In the genomic region with DNA sequence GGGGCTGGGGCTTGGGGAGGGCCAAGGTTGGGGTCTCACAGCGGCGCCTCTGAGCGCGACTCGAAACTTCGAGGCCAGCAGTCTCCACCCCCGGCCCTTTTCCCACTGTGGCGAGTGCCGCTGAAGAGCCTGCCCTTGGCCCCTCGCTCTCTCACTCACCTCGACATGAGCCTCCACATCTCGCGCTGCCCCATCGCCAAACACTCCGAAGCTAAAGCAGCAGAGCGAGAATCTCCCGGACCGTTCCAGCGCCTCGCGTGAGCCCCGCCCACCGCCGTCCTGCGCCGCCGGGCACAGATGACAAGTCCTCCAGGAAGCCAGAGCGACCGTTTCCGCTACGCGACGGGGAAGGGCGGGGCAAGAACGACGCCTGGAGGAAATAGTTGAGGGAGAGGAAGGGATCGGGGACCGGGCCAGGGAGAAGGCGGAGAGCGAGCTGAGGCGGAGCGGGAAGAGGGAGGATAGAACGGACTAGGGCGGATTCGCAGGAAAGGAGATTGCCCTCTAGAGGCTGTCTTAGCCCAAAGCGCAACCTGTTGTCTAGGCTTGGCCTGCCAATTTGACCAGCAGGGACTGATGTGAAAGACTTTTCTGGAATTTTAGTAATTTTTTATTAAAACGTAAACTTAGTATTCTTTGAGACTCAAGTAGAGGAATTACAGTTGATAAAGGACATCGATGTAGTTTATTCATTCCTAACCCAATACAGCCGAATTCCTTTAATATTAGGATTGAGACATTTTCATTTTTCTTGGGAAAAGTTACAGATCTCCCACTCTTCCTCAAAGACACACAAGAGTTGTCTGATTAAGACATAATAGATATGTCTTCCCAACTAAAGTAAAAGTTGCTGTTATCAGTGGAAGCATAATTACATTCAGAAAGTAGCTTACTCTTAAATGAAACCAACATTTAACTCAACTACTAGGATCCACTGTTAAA, we compare ENCODE assay signal across 1 cellular context.
TF ChIP-seq lines count a peak whose summit lies in the region.

A gene with protein sequence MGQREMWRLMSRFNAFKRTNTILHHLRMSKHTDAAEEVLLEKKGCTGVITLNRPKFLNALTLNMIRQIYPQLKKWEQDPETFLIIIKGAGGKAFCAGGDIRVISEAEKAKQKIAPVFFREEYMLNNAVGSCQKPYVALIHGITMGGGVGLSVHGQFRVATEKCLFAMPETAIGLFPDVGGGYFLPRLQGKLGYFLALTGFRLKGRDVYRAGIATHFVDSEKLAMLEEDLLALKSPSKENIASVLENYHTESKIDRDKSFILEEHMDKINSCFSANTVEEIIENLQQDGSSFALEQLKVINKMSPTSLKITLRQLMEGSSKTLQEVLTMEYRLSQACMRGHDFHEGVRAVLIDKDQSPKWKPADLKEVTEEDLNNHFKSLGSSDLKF (minus strand): TSS at position 270 of the 942 bp plus-strand sequence. CDS start 76 bp downstream, at position 194.

TF ChIP-seq in K562, 482 proteins besides CTCF, POLR2A, EP300 and RAD21 (continued from another document and continues in another):
- TF ChIP-seq, protein P1, sequence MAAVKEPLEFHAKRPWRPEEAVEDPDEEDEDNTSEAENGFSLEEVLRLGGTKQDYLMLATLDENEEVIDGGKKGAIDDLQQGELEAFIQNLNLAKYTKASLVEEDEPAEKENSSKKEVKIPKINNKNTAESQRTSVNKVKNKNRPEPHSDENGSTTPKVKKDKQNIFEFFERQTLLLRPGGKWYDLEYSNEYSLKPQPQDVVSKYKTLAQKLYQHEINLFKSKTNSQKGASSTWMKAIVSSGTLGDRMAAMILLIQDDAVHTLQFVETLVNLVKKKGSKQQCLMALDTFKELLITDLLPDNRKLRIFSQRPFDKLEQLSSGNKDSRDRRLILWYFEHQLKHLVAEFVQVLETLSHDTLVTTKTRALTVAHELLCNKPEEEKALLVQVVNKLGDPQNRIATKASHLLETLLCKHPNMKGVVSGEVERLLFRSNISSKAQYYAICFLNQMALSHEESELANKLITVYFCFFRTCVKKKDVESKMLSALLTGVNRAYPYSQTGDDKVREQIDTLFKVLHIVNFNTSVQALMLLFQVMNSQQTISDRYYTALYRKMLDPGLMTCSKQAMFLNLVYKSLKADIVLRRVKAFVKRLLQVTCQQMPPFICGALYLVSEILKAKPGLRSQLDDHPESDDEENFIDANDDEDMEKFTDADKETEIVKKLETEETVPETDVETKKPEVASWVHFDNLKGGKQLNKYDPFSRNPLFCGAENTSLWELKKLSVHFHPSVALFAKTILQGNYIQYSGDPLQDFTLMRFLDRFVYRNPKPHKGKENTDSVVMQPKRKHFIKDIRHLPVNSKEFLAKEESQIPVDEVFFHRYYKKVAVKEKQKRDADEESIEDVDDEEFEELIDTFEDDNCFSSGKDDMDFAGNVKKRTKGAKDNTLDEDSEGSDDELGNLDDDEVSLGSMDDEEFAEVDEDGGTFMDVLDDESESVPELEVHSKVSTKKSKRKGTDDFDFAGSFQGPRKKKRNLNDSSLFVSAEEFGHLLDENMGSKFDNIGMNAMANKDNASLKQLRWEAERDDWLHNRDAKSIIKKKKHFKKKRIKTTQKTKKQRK (IDR thresholded peaks at IDR 0.05; ENCODE audit: borderline replicate concordance, low read depth, low read length), result no peak
- no peak for TF ChIP-seq HNRNPUL1 (IDR thresholded peaks at IDR 0.05; ENCODE audit: low read length)
- peak; percentile 88 for TF ChIP-seq ZNF263 (CRISPR knock-in tag; IDR thresholded peaks at IDR 0.05; ENCODE audit: borderline replicate concordance)
- TF ChIP-seq BACH1 (tag; IDR thresholded peaks at IDR 0.05), result no peak; the same call in 1 of the 2 replicates
- no peak for TF ChIP-seq ZKSCAN8 (CRISPR knock-in tag; IDR thresholded peaks at IDR 0.05)
- peak; percentile 33 for TF ChIP-seq TAF9B (IDR thresholded peaks at IDR 0.05; ENCODE audit: partially characterized antibody)
- TF ChIP-seq, protein P2, sequence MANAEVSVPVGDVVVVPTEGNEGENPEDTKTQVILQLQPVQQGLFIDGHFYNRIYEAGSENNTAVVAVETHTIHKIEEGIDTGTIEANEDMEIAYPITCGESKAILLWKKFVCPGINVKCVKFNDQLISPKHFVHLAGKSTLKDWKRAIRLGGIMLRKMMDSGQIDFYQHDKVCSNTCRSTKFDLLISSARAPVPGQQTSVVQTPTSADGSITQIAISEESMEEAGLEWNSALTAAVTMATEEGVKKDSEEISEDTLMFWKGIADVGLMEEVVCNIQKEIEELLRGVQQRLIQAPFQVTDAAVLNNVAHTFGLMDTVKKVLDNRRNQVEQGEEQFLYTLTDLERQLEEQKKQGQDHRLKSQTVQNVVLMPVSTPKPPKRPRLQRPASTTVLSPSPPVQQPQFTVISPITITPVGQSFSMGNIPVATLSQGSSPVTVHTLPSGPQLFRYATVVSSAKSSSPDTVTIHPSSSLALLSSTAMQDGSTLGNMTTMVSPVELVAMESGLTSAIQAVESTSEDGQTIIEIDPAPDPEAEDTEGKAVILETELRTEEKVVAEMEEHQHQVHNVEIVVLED (CRISPR knock-in tag; IDR thresholded peaks at IDR 0.05), result peak; percentile 73
- peak; percentile 65; the same call in 1 of the 2 replicates for TF ChIP-seq HCFC1 (IDR thresholded peaks at IDR 0.05; ENCODE audit: low read depth, low read length)
- no peak for TF ChIP-seq PHF21A (IDR thresholded peaks at IDR 0.05; ENCODE audit: borderline replicate concordance, low read depth)
- no peak for TF ChIP-seq ZZZ3 (IDR thresholded peaks at IDR 0.05)
- no peak for TF ChIP-seq HEY1 (CRISPR knock-in tag; IDR thresholded peaks at IDR 0.05; ENCODE audit: borderline replicate concordance)
- TF ChIP-seq, protein P3, sequence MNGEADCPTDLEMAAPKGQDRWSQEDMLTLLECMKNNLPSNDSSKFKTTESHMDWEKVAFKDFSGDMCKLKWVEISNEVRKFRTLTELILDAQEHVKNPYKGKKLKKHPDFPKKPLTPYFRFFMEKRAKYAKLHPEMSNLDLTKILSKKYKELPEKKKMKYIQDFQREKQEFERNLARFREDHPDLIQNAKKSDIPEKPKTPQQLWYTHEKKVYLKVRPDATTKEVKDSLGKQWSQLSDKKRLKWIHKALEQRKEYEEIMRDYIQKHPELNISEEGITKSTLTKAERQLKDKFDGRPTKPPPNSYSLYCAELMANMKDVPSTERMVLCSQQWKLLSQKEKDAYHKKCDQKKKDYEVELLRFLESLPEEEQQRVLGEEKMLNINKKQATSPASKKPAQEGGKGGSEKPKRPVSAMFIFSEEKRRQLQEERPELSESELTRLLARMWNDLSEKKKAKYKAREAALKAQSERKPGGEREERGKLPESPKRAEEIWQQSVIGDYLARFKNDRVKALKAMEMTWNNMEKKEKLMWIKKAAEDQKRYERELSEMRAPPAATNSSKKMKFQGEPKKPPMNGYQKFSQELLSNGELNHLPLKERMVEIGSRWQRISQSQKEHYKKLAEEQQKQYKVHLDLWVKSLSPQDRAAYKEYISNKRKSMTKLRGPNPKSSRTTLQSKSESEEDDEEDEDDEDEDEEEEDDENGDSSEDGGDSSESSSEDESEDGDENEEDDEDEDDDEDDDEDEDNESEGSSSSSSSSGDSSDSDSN (IDR thresholded peaks at IDR 0.05; ENCODE audit: borderline replicate concordance in 1 of 2, low read depth in 2 of 2, low read length in 2 of 2), result peak; percentile 83 to 91; a peak in 3 of 4 replicates
- TF ChIP-seq LCOR (CRISPR knock-in tag; IDR thresholded peaks at IDR 0.05), result peak; percentile 83
- no peak for TF ChIP-seq ZNF75A (CRISPR knock-in tag; IDR thresholded peaks at IDR 0.05)
- peak in 1 of 2 experiments; percentile 82; a peak in 1 of 3 replicates for TF ChIP-seq CBX3 (IDR thresholded peaks at IDR 0.05; ENCODE audit: borderline replicate concordance in 1 of 2, low read length in 2 of 2)
- TF ChIP-seq L3MBTL2 (IDR thresholded peaks at IDR 0.05), result peak; percentile 58
- no peak; a peak in 1 of 4 replicates for TF ChIP-seq TBL1XR1 (IDR thresholded peaks at IDR 0.05; ENCODE audit: low read length in 2 of 2)
- TF ChIP-seq PPARD (CRISPR knock-in tag; IDR thresholded peaks at IDR 0.05), result no peak
- TF ChIP-seq ZNF239 (CRISPR knock-in tag; IDR thresholded peaks at IDR 0.05), result no peak
- TF ChIP-seq YBX1 (IDR thresholded peaks at IDR 0.05), result no peak
- no peak for TF ChIP-seq NFXL1 (CRISPR knock-in tag; IDR thresholded peaks at IDR 0.05)
- no peak for TF ChIP-seq ZNF77 (CRISPR knock-in tag; IDR thresholded peaks at IDR 0.05)
- 0 out of 2 replicates have a peak, but pooled peaks have one; percentile 70 for TF ChIP-seq NFRKB (IDR thresholded peaks at IDR 0.05; ENCODE audit: low read depth)
- TF ChIP-seq, protein P4, sequence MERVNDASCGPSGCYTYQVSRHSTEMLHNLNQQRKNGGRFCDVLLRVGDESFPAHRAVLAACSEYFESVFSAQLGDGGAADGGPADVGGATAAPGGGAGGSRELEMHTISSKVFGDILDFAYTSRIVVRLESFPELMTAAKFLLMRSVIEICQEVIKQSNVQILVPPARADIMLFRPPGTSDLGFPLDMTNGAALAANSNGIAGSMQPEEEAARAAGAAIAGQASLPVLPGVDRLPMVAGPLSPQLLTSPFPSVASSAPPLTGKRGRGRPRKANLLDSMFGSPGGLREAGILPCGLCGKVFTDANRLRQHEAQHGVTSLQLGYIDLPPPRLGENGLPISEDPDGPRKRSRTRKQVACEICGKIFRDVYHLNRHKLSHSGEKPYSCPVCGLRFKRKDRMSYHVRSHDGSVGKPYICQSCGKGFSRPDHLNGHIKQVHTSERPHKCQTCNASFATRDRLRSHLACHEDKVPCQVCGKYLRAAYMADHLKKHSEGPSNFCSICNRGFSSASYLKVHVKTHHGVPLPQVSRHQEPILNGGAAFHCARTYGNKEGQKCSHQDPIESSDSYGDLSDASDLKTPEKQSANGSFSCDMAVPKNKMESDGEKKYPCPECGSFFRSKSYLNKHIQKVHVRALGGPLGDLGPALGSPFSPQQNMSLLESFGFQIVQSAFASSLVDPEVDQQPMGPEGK (CRISPR knock-in tag; IDR thresholded peaks at IDR 0.05; ENCODE audit: borderline replicate concordance), result no peak
- peak; percentile 51 for TF ChIP-seq BHLHE40 (IDR thresholded peaks at IDR 0.05; ENCODE audit: low read length)
- no peak for TF ChIP-seq GTF2E2 (tag; IDR thresholded peaks at IDR 0.05)
- no peak for TF ChIP-seq KAT2B (IDR thresholded peaks at IDR 0.05; ENCODE audit: low read depth, low read length)
- TF ChIP-seq ZNF707 (CRISPR knock-in tag; conservative IDR thresholded peaks at IDR 0.05), result no peak
- TF ChIP-seq SMAD1 (IDR thresholded peaks at IDR 0.05; ENCODE audit: low read depth, low read length, partially characterized antibody), result no peak
- TF ChIP-seq, protein P5, sequence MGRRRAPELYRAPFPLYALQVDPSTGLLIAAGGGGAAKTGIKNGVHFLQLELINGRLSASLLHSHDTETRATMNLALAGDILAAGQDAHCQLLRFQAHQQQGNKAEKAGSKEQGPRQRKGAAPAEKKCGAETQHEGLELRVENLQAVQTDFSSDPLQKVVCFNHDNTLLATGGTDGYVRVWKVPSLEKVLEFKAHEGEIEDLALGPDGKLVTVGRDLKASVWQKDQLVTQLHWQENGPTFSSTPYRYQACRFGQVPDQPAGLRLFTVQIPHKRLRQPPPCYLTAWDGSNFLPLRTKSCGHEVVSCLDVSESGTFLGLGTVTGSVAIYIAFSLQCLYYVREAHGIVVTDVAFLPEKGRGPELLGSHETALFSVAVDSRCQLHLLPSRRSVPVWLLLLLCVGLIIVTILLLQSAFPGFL (CRISPR knock-in tag; IDR thresholded peaks at IDR 0.05), result no peak
- TF ChIP-seq, protein P6, sequence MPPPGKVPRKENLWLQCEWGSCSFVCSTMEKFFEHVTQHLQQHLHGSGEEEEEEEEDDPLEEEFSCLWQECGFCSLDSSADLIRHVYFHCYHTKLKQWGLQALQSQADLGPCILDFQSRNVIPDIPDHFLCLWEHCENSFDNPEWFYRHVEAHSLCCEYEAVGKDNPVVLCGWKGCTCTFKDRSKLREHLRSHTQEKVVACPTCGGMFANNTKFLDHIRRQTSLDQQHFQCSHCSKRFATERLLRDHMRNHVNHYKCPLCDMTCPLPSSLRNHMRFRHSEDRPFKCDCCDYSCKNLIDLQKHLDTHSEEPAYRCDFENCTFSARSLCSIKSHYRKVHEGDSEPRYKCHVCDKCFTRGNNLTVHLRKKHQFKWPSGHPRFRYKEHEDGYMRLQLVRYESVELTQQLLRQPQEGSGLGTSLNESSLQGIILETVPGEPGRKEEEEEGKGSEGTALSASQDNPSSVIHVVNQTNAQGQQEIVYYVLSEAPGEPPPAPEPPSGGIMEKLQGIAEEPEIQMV (tag; conservative IDR thresholded peaks at IDR 0.05; ENCODE audit: low read depth), result no peak
- TF ChIP-seq, protein P7, sequence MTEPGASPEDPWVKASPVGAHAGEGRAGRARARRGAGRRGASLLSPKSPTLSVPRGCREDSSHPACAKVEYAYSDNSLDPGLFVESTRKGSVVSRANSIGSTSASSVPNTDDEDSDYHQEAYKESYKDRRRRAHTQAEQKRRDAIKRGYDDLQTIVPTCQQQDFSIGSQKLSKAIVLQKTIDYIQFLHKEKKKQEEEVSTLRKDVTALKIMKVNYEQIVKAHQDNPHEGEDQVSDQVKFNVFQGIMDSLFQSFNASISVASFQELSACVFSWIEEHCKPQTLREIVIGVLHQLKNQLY (CRISPR knock-in tag; conservative IDR thresholded peaks at IDR 0.05), result no peak
- no peak for TF ChIP-seq ZNF175 (CRISPR knock-in tag; IDR thresholded peaks at IDR 0.05; ENCODE audit: low read depth)
- TF ChIP-seq SIN3A (IDR thresholded peaks at IDR 0.05; ENCODE audit: borderline replicate concordance in 2 of 2, control insufficient read depth in 1 of 2, low read depth in 2 of 2, low read length in 2 of 2), result peak in 1 of 2 experiments; percentile 53; a peak in 1 of 4 replicates
- TF ChIP-seq DMBX1 (CRISPR knock-in tag; IDR thresholded peaks at IDR 0.05; ENCODE audit: borderline replicate concordance), result no peak
